Comparison of ENCODE assay signal across 2 cellular contexts in the genomic region with DNA sequence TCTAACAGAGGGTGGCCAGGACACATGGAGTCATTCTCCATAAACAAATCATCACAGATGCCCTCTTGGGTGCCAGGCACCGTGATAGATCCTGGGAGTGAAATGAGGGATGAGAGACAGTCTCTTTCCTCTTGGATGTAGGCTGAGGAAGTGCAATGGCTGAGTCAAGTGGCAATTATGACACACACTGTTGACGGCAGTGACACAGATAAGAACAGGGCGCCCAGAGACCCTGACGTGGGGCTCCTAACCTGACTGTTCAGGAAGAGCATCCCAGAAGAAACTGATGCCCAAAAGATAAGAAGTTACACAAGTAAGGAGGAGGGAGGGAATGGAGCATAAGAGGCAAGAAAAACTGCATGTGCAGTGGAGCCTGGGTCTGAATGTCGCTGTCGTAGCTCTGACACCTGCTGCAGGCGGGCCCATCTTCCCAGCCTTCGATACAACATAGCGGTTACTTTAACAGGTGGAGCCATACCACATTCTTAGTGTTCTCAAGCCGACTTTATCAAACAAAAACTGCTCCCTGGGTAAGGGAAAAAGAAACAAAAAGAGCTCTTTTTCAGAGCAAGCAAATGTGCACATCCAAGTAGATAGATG.
A peak's percentile ranks its signal among the peaks of the same experiment; 100 is the strongest.
TF ChIP-seq lines count a peak whose summit lies in the region.

No MANE protein-coding gene starts in this region.

TF ChIP-seq in GM23338, 12 proteins besides CTCF, POLR2A, EP300 and RAD21 (continued from another document):
- TF ChIP-seq, protein P1, sequence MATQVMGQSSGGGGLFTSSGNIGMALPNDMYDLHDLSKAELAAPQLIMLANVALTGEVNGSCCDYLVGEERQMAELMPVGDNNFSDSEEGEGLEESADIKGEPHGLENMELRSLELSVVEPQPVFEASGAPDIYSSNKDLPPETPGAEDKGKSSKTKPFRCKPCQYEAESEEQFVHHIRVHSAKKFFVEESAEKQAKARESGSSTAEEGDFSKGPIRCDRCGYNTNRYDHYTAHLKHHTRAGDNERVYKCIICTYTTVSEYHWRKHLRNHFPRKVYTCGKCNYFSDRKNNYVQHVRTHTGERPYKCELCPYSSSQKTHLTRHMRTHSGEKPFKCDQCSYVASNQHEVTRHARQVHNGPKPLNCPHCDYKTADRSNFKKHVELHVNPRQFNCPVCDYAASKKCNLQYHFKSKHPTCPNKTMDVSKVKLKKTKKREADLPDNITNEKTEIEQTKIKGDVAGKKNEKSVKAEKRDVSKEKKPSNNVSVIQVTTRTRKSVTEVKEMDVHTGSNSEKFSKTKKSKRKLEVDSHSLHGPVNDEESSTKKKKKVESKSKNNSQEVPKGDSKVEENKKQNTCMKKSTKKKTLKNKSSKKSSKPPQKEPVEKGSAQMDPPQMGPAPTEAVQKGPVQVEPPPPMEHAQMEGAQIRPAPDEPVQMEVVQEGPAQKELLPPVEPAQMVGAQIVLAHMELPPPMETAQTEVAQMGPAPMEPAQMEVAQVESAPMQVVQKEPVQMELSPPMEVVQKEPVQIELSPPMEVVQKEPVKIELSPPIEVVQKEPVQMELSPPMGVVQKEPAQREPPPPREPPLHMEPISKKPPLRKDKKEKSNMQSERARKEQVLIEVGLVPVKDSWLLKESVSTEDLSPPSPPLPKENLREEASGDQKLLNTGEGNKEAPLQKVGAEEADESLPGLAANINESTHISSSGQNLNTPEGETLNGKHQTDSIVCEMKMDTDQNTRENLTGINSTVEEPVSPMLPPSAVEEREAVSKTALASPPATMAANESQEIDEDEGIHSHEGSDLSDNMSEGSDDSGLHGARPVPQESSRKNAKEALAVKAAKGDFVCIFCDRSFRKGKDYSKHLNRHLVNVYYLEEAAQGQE (IDR thresholded peaks at IDR 0.05; ENCODE audit: unreplicated experiment): no peak
- TF ChIP-seq, protein P2, sequence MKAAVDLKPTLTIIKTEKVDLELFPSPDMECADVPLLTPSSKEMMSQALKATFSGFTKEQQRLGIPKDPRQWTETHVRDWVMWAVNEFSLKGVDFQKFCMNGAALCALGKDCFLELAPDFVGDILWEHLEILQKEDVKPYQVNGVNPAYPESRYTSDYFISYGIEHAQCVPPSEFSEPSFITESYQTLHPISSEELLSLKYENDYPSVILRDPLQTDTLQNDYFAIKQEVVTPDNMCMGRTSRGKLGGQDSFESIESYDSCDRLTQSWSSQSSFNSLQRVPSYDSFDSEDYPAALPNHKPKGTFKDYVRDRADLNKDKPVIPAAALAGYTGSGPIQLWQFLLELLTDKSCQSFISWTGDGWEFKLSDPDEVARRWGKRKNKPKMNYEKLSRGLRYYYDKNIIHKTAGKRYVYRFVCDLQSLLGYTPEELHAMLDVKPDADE (IDR thresholded peaks at IDR 0.05): no peak
- TF ChIP-seq NANOG (IDR thresholded peaks at IDR 0.05; ENCODE audit: borderline replicate concordance) (no peak), JUNB (IDR thresholded peaks at IDR 0.05; ENCODE audit: unreplicated experiment) (no peak)

TF ChIP-seq in K562, 482 proteins besides CTCF, POLR2A, EP300 and RAD21 (continued from another document and continues in another):
- TF ChIP-seq MCM3 (IDR thresholded peaks at IDR 0.05): no peak
- TF ChIP-seq ZBTB7A (IDR thresholded peaks at IDR 0.05; ENCODE audit: borderline replicate concordance, control insufficient read depth, low read depth, low read length): peak; percentile 34; the same call in 1 of the 2 replicates
- peak; percentile 53 for TF ChIP-seq FOS (IDR thresholded peaks at IDR 0.05; ENCODE audit: extremely low read depth, insufficient read length)
- TF ChIP-seq ATF1 (CRISPR knock-in tag; IDR thresholded peaks at IDR 0.05): no peak
- TF ChIP-seq ATF1 (tag; IDR thresholded peaks at IDR 0.05): peak; percentile 70
- TF ChIP-seq ZKSCAN8 (CRISPR knock-in tag; IDR thresholded peaks at IDR 0.05): 0 out of 2 replicates have a peak, but pooled peaks have one; percentile 52
- TF ChIP-seq, protein P3, sequence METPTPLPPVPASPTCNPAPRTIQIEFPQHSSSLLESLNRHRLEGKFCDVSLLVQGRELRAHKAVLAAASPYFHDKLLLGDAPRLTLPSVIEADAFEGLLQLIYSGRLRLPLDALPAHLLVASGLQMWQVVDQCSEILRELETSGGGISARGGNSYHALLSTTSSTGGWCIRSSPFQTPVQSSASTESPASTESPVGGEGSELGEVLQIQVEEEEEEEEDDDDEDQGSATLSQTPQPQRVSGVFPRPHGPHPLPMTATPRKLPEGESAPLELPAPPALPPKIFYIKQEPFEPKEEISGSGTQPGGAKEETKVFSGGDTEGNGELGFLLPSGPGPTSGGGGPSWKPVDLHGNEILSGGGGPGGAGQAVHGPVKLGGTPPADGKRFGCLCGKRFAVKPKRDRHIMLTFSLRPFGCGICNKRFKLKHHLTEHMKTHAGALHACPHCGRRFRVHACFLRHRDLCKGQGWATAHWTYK (CRISPR knock-in tag; IDR thresholded peaks at IDR 0.05): no peak
- TF ChIP-seq ZNF124 (CRISPR knock-in tag; IDR thresholded peaks at IDR 0.05): no peak
- peak; percentile 63 for TF ChIP-seq DPF2 (IDR thresholded peaks at IDR 0.05)
- TF ChIP-seq, protein P4, sequence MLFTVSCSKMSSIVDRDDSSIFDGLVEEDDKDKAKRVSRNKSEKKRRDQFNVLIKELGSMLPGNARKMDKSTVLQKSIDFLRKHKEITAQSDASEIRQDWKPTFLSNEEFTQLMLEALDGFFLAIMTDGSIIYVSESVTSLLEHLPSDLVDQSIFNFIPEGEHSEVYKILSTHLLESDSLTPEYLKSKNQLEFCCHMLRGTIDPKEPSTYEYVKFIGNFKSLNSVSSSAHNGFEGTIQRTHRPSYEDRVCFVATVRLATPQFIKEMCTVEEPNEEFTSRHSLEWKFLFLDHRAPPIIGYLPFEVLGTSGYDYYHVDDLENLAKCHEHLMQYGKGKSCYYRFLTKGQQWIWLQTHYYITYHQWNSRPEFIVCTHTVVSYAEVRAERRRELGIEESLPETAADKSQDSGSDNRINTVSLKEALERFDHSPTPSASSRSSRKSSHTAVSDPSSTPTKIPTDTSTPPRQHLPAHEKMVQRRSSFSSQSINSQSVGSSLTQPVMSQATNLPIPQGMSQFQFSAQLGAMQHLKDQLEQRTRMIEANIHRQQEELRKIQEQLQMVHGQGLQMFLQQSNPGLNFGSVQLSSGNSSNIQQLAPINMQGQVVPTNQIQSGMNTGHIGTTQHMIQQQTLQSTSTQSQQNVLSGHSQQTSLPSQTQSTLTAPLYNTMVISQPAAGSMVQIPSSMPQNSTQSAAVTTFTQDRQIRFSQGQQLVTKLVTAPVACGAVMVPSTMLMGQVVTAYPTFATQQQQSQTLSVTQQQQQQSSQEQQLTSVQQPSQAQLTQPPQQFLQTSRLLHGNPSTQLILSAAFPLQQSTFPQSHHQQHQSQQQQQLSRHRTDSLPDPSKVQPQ (CRISPR knock-in tag; IDR thresholded peaks at IDR 0.05; ENCODE audit: borderline replicate concordance): no peak
- TF ChIP-seq, protein P5, sequence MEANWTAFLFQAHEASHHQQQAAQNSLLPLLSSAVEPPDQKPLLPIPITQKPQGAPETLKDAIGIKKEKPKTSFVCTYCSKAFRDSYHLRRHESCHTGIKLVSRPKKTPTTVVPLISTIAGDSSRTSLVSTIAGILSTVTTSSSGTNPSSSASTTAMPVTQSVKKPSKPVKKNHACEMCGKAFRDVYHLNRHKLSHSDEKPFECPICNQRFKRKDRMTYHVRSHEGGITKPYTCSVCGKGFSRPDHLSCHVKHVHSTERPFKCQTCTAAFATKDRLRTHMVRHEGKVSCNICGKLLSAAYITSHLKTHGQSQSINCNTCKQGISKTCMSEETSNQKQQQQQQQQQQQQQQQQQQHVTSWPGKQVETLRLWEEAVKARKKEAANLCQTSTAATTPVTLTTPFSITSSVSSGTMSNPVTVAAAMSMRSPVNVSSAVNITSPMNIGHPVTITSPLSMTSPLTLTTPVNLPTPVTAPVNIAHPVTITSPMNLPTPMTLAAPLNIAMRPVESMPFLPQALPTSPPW (CRISPR knock-in tag; IDR thresholded peaks at IDR 0.05): no peak
- 0 out of 2 replicates have a peak, but pooled peaks have one; percentile 28 for TF ChIP-seq HDAC2 (IDR thresholded peaks at IDR 0.05)
- no peak for TF ChIP-seq KDM2B (CRISPR knock-in tag; IDR thresholded peaks at IDR 0.05)
- TF ChIP-seq LARP7 (IDR thresholded peaks at IDR 0.05): no peak
- TF ChIP-seq ZNF436 (CRISPR knock-in tag; IDR thresholded peaks at IDR 0.05): no peak
- no peak for TF ChIP-seq IRF2 (CRISPR knock-in tag; IDR thresholded peaks at IDR 0.05)
- TF ChIP-seq SMARCA4 (IDR thresholded peaks at IDR 0.05): peak; percentile 75
- TF ChIP-seq MYBL2 (IDR thresholded peaks at IDR 0.05; ENCODE audit: low read depth): no peak
- TF ChIP-seq MYBL2 (CRISPR knock-in tag; IDR thresholded peaks at IDR 0.05; ENCODE audit: borderline replicate concordance): no peak
- TF ChIP-seq FOXJ2 (tag; IDR thresholded peaks at IDR 0.05): peak; percentile 73
- TF ChIP-seq NFATC3 (IDR thresholded peaks at IDR 0.05): peak; percentile 78; the same call in 1 of the 2 replicates
- TF ChIP-seq ZNF175 (CRISPR knock-in tag; IDR thresholded peaks at IDR 0.05; ENCODE audit: low read depth): peak; percentile 93
- peak; percentile 88 for TF ChIP-seq CTBP1 (IDR thresholded peaks at IDR 0.05; ENCODE audit: borderline replicate concordance)
- TF ChIP-seq SPI1 (IDR thresholded peaks at IDR 0.05; ENCODE audit: borderline replicate concordance, low read depth, low read length): peak; percentile 74; the same call in 1 of the 2 replicates
- 0 out of 2 replicates have a peak, but pooled peaks have one; percentile 18 for TF ChIP-seq TEAD4 (IDR thresholded peaks at IDR 0.05; ENCODE audit: low read length)
- no peak for TF ChIP-seq TEAD4 (CRISPR knock-in tag; IDR thresholded peaks at IDR 0.05; ENCODE audit: borderline replicate concordance)
- no peak for TF ChIP-seq NR2F6 (CRISPR knock-in tag; IDR thresholded peaks at IDR 0.05)
- TF ChIP-seq, protein P6, sequence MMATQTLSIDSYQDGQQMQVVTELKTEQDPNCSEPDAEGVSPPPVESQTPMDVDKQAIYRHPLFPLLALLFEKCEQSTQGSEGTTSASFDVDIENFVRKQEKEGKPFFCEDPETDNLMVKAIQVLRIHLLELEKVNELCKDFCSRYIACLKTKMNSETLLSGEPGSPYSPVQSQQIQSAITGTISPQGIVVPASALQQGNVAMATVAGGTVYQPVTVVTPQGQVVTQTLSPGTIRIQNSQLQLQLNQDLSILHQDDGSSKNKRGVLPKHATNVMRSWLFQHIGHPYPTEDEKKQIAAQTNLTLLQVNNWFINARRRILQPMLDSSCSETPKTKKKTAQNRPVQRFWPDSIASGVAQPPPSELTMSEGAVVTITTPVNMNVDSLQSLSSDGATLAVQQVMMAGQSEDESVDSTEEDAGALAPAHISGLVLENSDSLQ (IDR thresholded peaks at IDR 0.05): peak; percentile 67
- peak; percentile 84 for TF ChIP-seq JUND (IDR thresholded peaks at IDR 0.05; ENCODE audit: borderline replicate concordance, low read depth, low read length)
- peak; percentile 82 for TF ChIP-seq JUND (tag; IDR thresholded peaks at IDR 0.05; ENCODE audit: borderline replicate concordance, low read depth, low read length)
- TF ChIP-seq CXXC5 (CRISPR knock-in tag; IDR thresholded peaks at IDR 0.05): peak; percentile 42
- TF ChIP-seq, protein P7, sequence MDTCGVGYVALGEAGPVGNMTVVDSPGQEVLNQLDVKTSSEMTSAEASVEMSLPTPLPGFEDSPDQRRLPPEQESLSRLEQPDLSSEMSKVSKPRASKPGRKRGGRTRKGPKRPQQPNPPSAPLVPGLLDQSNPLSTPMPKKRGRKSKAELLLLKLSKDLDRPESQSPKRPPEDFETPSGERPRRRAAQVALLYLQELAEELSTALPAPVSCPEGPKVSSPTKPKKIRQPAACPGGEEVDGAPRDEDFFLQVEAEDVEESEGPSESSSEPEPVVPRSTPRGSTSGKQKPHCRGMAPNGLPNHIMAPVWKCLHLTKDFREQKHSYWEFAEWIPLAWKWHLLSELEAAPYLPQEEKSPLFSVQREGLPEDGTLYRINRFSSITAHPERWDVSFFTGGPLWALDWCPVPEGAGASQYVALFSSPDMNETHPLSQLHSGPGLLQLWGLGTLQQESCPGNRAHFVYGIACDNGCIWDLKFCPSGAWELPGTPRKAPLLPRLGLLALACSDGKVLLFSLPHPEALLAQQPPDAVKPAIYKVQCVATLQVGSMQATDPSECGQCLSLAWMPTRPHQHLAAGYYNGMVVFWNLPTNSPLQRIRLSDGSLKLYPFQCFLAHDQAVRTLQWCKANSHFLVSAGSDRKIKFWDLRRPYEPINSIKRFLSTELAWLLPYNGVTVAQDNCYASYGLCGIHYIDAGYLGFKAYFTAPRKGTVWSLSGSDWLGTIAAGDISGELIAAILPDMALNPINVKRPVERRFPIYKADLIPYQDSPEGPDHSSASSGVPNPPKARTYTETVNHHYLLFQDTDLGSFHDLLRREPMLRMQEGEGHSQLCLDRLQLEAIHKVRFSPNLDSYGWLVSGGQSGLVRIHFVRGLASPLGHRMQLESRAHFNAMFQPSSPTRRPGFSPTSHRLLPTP (IDR thresholded peaks at IDR 0.05; ENCODE audit: borderline replicate concordance, extremely low read depth, insufficient read length): no peak
- TF ChIP-seq, protein P8, sequence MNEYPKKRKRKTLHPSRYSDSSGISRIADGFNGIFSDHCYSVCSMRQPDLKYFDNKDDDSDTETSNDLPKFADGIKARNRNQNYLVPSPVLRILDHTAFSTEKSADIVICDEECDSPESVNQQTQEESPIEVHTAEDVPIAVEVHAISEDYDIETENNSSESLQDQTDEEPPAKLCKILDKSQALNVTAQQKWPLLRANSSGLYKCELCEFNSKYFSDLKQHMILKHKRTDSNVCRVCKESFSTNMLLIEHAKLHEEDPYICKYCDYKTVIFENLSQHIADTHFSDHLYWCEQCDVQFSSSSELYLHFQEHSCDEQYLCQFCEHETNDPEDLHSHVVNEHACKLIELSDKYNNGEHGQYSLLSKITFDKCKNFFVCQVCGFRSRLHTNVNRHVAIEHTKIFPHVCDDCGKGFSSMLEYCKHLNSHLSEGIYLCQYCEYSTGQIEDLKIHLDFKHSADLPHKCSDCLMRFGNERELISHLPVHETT (CRISPR knock-in tag; conservative IDR thresholded peaks at IDR 0.05 in 1 of 2, IDR thresholded peaks at IDR 0.05 in 1 of 2): 0 out of 4 replicates have a peak, but pooled peaks of 1 of the 2 experiments have one; percentile 37
- peak; percentile 65; the same call in 1 of the 2 replicates for TF ChIP-seq ATF7 (IDR thresholded peaks at IDR 0.05)
- no peak for TF ChIP-seq ZFPM2 (CRISPR knock-in tag; IDR thresholded peaks at IDR 0.05)
- TF ChIP-seq, protein P9, sequence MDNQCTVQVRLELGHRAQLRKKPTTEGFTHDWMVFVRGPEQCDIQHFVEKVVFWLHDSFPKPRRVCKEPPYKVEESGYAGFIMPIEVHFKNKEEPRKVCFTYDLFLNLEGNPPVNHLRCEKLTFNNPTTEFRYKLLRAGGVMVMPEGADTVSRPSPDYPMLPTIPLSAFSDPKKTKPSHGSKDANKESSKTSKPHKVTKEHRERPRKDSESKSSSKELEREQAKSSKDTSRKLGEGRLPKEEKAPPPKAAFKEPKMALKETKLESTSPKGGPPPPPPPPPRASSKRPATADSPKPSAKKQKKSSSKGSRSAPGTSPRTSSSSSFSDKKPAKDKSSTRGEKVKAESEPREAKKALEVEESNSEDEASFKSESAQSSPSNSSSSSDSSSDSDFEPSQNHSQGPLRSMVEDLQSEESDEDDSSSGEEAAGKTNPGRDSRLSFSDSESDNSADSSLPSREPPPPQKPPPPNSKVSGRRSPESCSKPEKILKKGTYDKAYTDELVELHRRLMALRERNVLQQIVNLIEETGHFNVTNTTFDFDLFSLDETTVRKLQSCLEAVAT (IDR thresholded peaks at IDR 0.05): peak in 1 of 2 experiments; percentile 72; a peak in 2 of 4 replicates
- peak; percentile 50; the same call in 1 of the 2 replicates for TF ChIP-seq MEF2D (tag; conservative IDR thresholded peaks at IDR 0.05; ENCODE audit: low read depth)
- no peak for TF ChIP-seq BRF1 (IDR thresholded peaks at IDR 0.05; ENCODE audit: borderline replicate concordance, extremely low read depth, insufficient read length)
- TF ChIP-seq EGR1 (conservative IDR thresholded peaks at IDR 0.05): 0 out of 2 replicates have a peak, but pooled peaks have one; percentile 15
- peak; percentile 26; the same call in 1 of the 2 replicates for TF ChIP-seq ZNF134 (CRISPR knock-in tag; conservative IDR thresholded peaks at IDR 0.05)
- TF ChIP-seq SMARCC2 (IDR thresholded peaks at IDR 0.05; ENCODE audit: low read depth): peak; percentile 66
- TF ChIP-seq NEUROD1 (IDR thresholded peaks at IDR 0.05; ENCODE audit: borderline replicate concordance, low read depth, low read length, partially characterized antibody): peak; percentile 68
